29 cellular contexts compared by ENCODE assay signal in genomic region chr12:115088995-115089841, GRCh38.
"Had no signal": no experiment of that assay in that cellular context is flagged by ENCODE, and none has a peak within 500 bp of the region (broad histone marks: within the 10 kb centered on the region; RNA-seq: fewer than 3 reads in every experiment).

No MANE protein-coding gene starts in this region.

- ATAC-seq: activated CD4-positive, alpha-beta T cell treated with anti-CD3 and anti-CD28 coated beads for 36 hours; activated CD4-positive, CD25-positive, alpha-beta regulatory T cell treated with anti-CD3 and anti-CD28 coated beads, Interleukin-2, amount 50 U/mL, for 24 hours; activated CD8-positive, alpha-beta T cell treated with anti-CD3 and anti-CD28 coated beads, Interleukin-2, amount 10 ng/mL, durations not matched to agents 7 days and 5 days; Panc1 had no signal

- H3K9me3 Mint-ChIP-seq: activated T-cell treated with anti-CD3 and anti-CD28 coated beads, Interleukin-2, amount 50 U/mL, for 24 hours had no signal

- H3K27ac ChIP-seq: body of pancreas, breast epithelium, SJCRH30, SK-N-MC had no signal

- H3K27me3 Mint-ChIP-seq: activated CD4-positive, alpha-beta T cell treated with anti-CD3 and anti-CD28 coated beads for 36 hours; activated CD4-positive, alpha-beta T cell treated with anti-CD3 and anti-CD28 coated beads, Interleukin-2, amount 10 ng/mL, durations not matched to agents 7 days and 5 days; activated naive CD4-positive, alpha-beta T cell treated with anti-CD3 and anti-CD28 coated beads, Interleukin-2, amount 50 U/mL, for 24 hours; activated naive CD8-positive, alpha-beta T cell treated with anti-CD3 and anti-CD28 coated beads, Interleukin-2, amount 10 ng/mL, durations not matched to agents 7 days and 5 days; activated T-cell treated with anti-CD3 and anti-CD28 coated beads, Interleukin-2, amount 50 U/mL, for 24 hours had no signal

- H3K36me3 Mint-ChIP-seq: activated naive CD4-positive, alpha-beta T cell treated with anti-CD3 and anti-CD28 coated beads, Interleukin-2, amount 50 U/mL, for 24 hours; activated naive CD8-positive, alpha-beta T cell treated with anti-CD3 and anti-CD28 coated beads, Interleukin-2, amount 10 ng/mL, durations not matched to agents 7 days and 5 days had no signal

- H3K36me3 ChIP-seq: breast epithelium, MG63, SJCRH30 had no signal

- H3K9me3 ChIP-seq: body of pancreas, breast epithelium, MG63, SJCRH30 had no signal

- H3K4me1 Mint-ChIP-seq: activated CD4-positive, alpha-beta T cell treated with anti-CD3 and anti-CD28 coated beads for 36 hours; activated CD4-positive, alpha-beta T cell treated with anti-CD3 and anti-CD28 coated beads, Interleukin-2, amount 10 ng/mL, durations not matched to agents 7 days and 5 days; activated naive CD4-positive, alpha-beta T cell treated with anti-CD3 and anti-CD28 coated beads, Interleukin-2, amount 50 U/mL, for 24 hours; activated naive CD8-positive, alpha-beta T cell treated with anti-CD3 and anti-CD28 coated beads, Interleukin-2, amount 10 ng/mL, durations not matched to agents 7 days and 5 days had no signal

- H3K27ac Mint-ChIP-seq: activated CD4-positive, alpha-beta T cell treated with anti-CD3 and anti-CD28 coated beads for 36 hours; activated CD4-positive, alpha-beta T cell treated with anti-CD3 and anti-CD28 coated beads, Interleukin-2, amount 10 ng/mL, durations not matched to agents 7 days and 5 days; activated CD8-positive, alpha-beta T cell treated with anti-CD3 and anti-CD28 coated beads, Interleukin-2, amount 10 ng/mL, durations not matched to agents 7 days and 5 days; activated naive CD4-positive, alpha-beta T cell treated with anti-CD3 and anti-CD28 coated beads, Interleukin-2, amount 50 U/mL, for 24 hours; activated naive CD8-positive, alpha-beta T cell treated with anti-CD3 and anti-CD28 coated beads, Interleukin-2, amount 10 ng/mL, durations not matched to agents 7 days and 5 days; activated T-cell treated with anti-CD3 and anti-CD28 coated beads, Interleukin-2, amount 50 U/mL, for 24 hours; activated T-helper 2 cell treated with anti-CD3 and anti-CD28 coated beads, Interferon-gamma antibody, Interleukin-2, Interleukin-4, amounts not matched to agents 10 μg/mL and 5 μg/mL and 100 μg/mL, durations not matched to agents 14 hours and 24 hours and 36 hours; T-helper 1 cell treated with Interleukin-12 subunit alpha and Interleukin-12 subunit beta and Interleukin-4 antibody, amounts not matched to agents 30 μg/mL and 1 μg/mL, for 36 hours; T-helper 2 cell treated with Interferon-gamma antibody and Interleukin-4, amounts not matched to agents 5 μg/mL and 100 μg/mL, for 36 hours had no signal

- FAIRE-seq: astrocyte, TTC549 had no signal

- H3K4me1 ChIP-seq: breast epithelium, SJCRH30 had no signal

- H3K4me3 Mint-ChIP-seq: activated CD4-positive, alpha-beta T cell treated with anti-CD3 and anti-CD28 coated beads for 36 hours; activated CD4-positive, alpha-beta T cell treated with anti-CD3 and anti-CD28 coated beads, Interleukin-2, amount 10 ng/mL, durations not matched to agents 7 days and 5 days; activated CD8-positive, alpha-beta T cell treated with anti-CD3 and anti-CD28 coated beads, Interleukin-2, amount 10 ng/mL, durations not matched to agents 7 days and 5 days; activated naive CD4-positive, alpha-beta T cell treated with anti-CD3 and anti-CD28 coated beads, Interleukin-2, amount 50 U/mL, for 24 hours; activated naive CD8-positive, alpha-beta T cell treated with anti-CD3 and anti-CD28 coated beads, Interleukin-2, amount 10 ng/mL, durations not matched to agents 7 days and 5 days; activated T-cell treated with anti-CD3 and anti-CD28 coated beads, Interleukin-2, amount 50 U/mL, for 24 hours; T-helper 1 cell treated with Interleukin-12 subunit alpha and Interleukin-12 subunit beta and Interleukin-4 antibody, amounts not matched to agents 30 μg/mL and 1 μg/mL, for 36 hours; T-helper 2 cell treated with Interferon-gamma antibody and Interleukin-4, amounts not matched to agents 5 μg/mL and 100 μg/mL, for 36 hours had no signal

- H3K4me3 ChIP-seq: body of pancreas, breast epithelium, MG63, SJCRH30, SK-N-MC had no signal

- H3K27me3 ChIP-seq: body of pancreas, breast epithelium, MG63, SJCRH30 had no signal

- DNase-seq: activated CD4-positive, alpha-beta T cell treated with anti-CD3 and anti-CD28 coated beads for 36 hours; activated CD4-positive, alpha-beta T cell treated with anti-CD3 and anti-CD28 coated beads, Interleukin-2, amount 10 ng/mL, durations not matched to agents 7 days and 5 days; activated CD4-positive, alpha-beta T cell treated with anti-CD3 and anti-CD28 coated beads, Interleukin-2, amount 50 U/mL, for 48 hours; activated CD8-positive, alpha-beta T cell treated with anti-CD3 and anti-CD28 coated beads, Interleukin-2, amount 10 ng/mL, durations not matched to agents 7 days and 5 days; activated gamma-delta T cell; activated naive CD4-positive, alpha-beta T cell treated with Interleukin-2 at 50 U/mL for 16 hours; activated naive CD8-positive, alpha-beta T cell treated with anti-CD3 and anti-CD28 coated beads, Interleukin-2, amount 10 ng/mL, durations not matched to agents 7 days and 5 days; activated T-cell treated with anti-CD3 and anti-CD28 coated beads, Interleukin-2, amount 50 U/mL, for 24 hours; Kasumi-1; MG63; MV-4-11; NCI-H1092; NCI-H1436 treated with DMSO at 0.1 percent for 48 hours; NCI-H1694 treated with DMSO at 0.1 percent for 48 hours; NCI-H345; NCI-H524 treated with DMSO at 0.1 percent for 48 hours; SHP77; SJCRH30 had no signal
